20 cellular contexts compared by ENCODE assay signal in the genomic region with DNA sequence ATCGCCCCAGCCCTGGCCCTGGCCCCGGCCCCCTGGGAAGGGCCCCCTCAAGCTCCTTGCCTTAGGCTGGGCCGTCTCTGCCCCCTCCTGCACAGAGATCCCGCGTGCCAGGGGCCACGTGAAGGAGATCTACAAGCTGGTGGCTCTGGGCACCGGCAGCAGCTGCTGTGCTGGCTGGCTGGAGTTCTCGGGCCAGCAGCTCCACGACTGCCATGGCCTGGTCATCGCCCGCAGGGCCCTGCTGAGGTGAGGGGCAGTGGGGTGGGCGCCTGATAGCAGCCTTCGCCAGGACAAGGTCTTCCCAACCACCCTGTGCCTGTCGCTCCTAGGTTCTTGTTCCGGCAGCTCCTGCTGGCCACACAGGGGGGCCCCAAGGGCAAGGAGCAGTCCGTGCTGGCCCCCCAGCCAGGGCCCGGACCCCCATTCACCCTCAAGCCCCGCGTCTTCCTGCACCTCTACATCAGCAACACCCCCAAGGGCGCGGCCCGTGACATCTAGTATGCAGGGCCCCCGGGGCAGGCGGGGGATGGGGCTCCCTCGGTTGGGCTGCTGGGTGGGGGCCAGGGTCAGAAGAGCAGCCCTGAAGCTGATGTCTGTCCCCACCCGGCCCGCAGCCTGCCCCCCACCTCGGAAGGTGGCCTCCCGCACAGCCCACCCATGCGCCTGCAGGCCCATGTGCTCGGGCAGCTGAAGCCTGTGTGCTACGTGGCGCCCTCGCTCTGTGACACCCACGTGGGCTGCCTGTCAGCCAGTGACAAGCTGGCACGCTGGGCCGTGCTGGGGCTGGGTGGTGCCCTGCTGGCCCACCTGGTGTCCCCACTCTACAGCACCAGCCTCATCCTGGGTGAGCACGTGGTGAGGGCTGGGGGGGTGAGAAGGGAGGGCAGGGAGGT. TPM values are rescaled to one million over a fixed set of nuclear protein-coding genes. Genes with fewer than 3 reads are reported as not detected.
"Had no signal": no experiment of that assay in that cellular context is flagged by ENCODE, and none has a peak within 500 bp of the region (broad histone marks: within the 10 kb centered on the region; RNA-seq: fewer than 3 reads in every experiment).

No MANE protein-coding gene starts in this region.

- FAIRE-seq: pancreas, TTC549 had no signal

- H3K27me3 ChIP-seq: body of pancreas, pancreas, vagina had no signal

- H3K27ac ChIP-seq: body of pancreas, pancreas, sigmoid colon, tibial artery had no signal

- H3K4me3 ChIP-seq: body of pancreas, lung, pancreas, sigmoid colon, tibial artery had no signal

- DNase-seq: activated gamma-delta T cell; amniotic stem cell; body of pancreas; cortex of kidney; effector CD8-positive, alpha-beta T cell; foreskin melanocyte; sigmoid colon; SW 1271; tibial artery had no signal

- H3K4me1 ChIP-seq: body of pancreas, pancreas, sigmoid colon, tibial artery had no signal

- H3K36me3 ChIP-seq: pancreas, sigmoid colon, tibial artery, vagina had no signal

- H3K9me3 ChIP-seq: body of pancreas, pancreas, sigmoid colon, tibial artery, vagina had no signal

RNA-seq across cellular contexts. Expression of a gene that starts 4.5 kb away (rescaled TPM):
- total RNA-seq: fibroblast of lung; neural crest cell; T-helper 2 cell treated with Interferon-gamma antibody and Interleukin-4, amounts not matched to agents 100 ng/mL and 5 ng/mL, for 36 hours; vagina had no signal
- polyA plus RNA-seq: fibroblast of lung had no signal

RNA-seq across cellular contexts. Expression of a gene that starts 44.4 kb away (rescaled TPM):
- total RNA-seq: activated CD8-positive, alpha-beta T cell treated with anti-CD3 and anti-CD28 coated beads for 36 hours; activated naive CD4-positive, alpha-beta T cell treated with anti-CD3 and anti-CD28 coated beads, Interleukin-2, amount 50 U/mL, for 72 hours; activated T-cell treated with anti-CD3 and anti-CD28 coated beads, Interleukin-2, amount 50 U/mL, for 72 hours; body of pancreas; fibroblast of lung; lung; neural crest cell; pancreas; sigmoid colon; T-helper 2 cell treated with Interferon-gamma antibody and Interleukin-4, amounts not matched to agents 100 ng/mL and 5 ng/mL, for 36 hours; vagina; WTC11 had no signal
- polyA plus RNA-seq: fibroblast of lung, lung, sigmoid colon had no signal

RNA-seq across cellular contexts. Expression of a gene that starts 50.3 kb away (rescaled TPM):
- total RNA-seq: activated CD8-positive, alpha-beta T cell treated with anti-CD3 and anti-CD28 coated beads for 36 hours; activated naive CD4-positive, alpha-beta T cell treated with anti-CD3 and anti-CD28 coated beads, Interleukin-2, amount 50 U/mL, for 72 hours; fibroblast of lung; T-helper 2 cell treated with Interferon-gamma antibody and Interleukin-4, amounts not matched to agents 100 ng/mL and 5 ng/mL, for 36 hours; vagina had no signal
- polyA plus RNA-seq: fibroblast of lung had no signal
